Comparison of ENCODE assay signal across 25 cellular contexts in genomic region chr5:56313596-56313995, GRCh38.
DNase-seq lines count a peak whose midpoint lies in the region; ATAC-seq, FAIRE-seq and TF ChIP-seq lines count a peak whose summit lies in the region.
"Had no signal": no experiment of that assay in that cellular context is flagged by ENCODE, and none has a peak within 500 bp of the region (broad histone marks: within the 10 kb centered on the region; RNA-seq: fewer than 3 reads in every experiment).

No MANE protein-coding gene starts in this region.

- ATAC-seq in activated T-cell treated with anti-CD3 and anti-CD28 coated beads, Interleukin-2, amount 50 U/mL, for 72 hours (replicated peaks in 1 of 2) = peak in 1 of 2 donors; percentile 9
- no peak for ATAC-seq in memory B cell (ENCODE audit: low read depth)
- no peak for ATAC-seq in stimulated activated memory B cell treated with anti-CD40 and anti-IgM and Interleukin-4, amounts not matched to agents 10 μg/mL and 1 μg/mL and 100 μg/mL, for 72 hours
- ATAC-seq in Right ventricle myocardium superior (ENCODE audit: poor library complexity) = no peak
- ATAC-seq: Panc1 had no signal

- 0 out of 2 replicates have a peak overlapping the region, but pooled peaks have one; percentile 18 for H2AFZ ChIP-seq in PC-9
- H2AFZ ChIP-seq: GM23248 had no signal

- no peaks in the 10 kb centered on the region for H3F3A ChIP-seq in PC-9 (ENCODE audit: insufficient read depth, low read depth)

- H3K27me3 ChIP-seq in PC-9 (ENCODE audit: insufficient read depth, low read depth) (no peaks in the 10 kb centered on the region), small intestine (ENCODE audit: control insufficient read depth in 2 of 2, insufficient read depth in 2 of 2, low read length in 2 of 2) (no peaks in the 10 kb centered on the region)
- H3K27me3 ChIP-seq: MG63 had no signal

- peak overlapping the region in 1 of 2 donors; percentile 24 for H3K4me3 Mint-ChIP-seq in activated T-cell treated with anti-CD3 and anti-CD28 coated beads, Interleukin-2, amount 50 U/mL, for 72 hours
- no peak overlapping the region for H3K4me3 Mint-ChIP-seq in memory B cell
- no peak overlapping the region for H3K4me3 Mint-ChIP-seq in stimulated activated memory B cell treated with anti-CD40 and anti-IgM and Interleukin-4, amounts not matched to agents 10 μg/mL and 1 μg/mL and 100 μg/mL, for 72 hours
- H3K4me3 Mint-ChIP-seq: HFFc6 had no signal

- H3K4me1 Mint-ChIP-seq in activated T-cell treated with anti-CD3 and anti-CD28 coated beads, Interleukin-2, amount 50 U/mL, for 72 hours (ENCODE audit: low read depth) = peaks cover 69% of the 10 kb centered on the region
- H3K4me1 Mint-ChIP-seq in memory B cell = peaks cover 27% of the 10 kb centered on the region
- H3K4me1 Mint-ChIP-seq in stimulated activated memory B cell treated with anti-CD40 and anti-IgM and Interleukin-4, amounts not matched to agents 10 μg/mL and 1 μg/mL and 100 μg/mL, for 72 hours = peaks cover 38% of the 10 kb centered on the region

- no peaks in the 10 kb centered on the region for H4K20me1 ChIP-seq in PC-9 (ENCODE audit: insufficient read depth)

- H3K4me1 ChIP-seq in PC-9 (replicated peaks; ENCODE audit: insufficient read depth) (no peaks in the 10 kb centered on the region), small intestine (ENCODE audit: control insufficient read depth in 2 of 2, insufficient read depth in 1 of 2, low read depth in 1 of 2, low read length in 1 of 2) (peaks cover 0 to 8% of the 10 kb centered on the region in 2 donors)

- CTCF ChIA-PET in PC-9 (lab: Charles Lee) = no interaction called here

- H3K27ac Mint-ChIP-seq in activated T-cell treated with anti-CD3 and anti-CD28 coated beads, Interleukin-2, amount 50 U/mL, for 72 hours = peak overlapping the region; percentile 2
- peak overlapping the region; percentile 20 for H3K27ac Mint-ChIP-seq in memory B cell
- H3K27ac Mint-ChIP-seq in stimulated activated memory B cell treated with anti-CD40 and anti-IgM and Interleukin-4, amounts not matched to agents 10 μg/mL and 1 μg/mL and 100 μg/mL, for 72 hours = peak overlapping the region; percentile 58
- H3K27ac Mint-ChIP-seq: HFFc6 had no signal

- peaks cover 0 to 2% of the 10 kb centered on the region in 2 donors for H3K36me3 Mint-ChIP-seq in activated T-cell treated with anti-CD3 and anti-CD28 coated beads, Interleukin-2, amount 50 U/mL, for 72 hours (ENCODE audit: insufficient read depth in 2 of 2)
- H3K36me3 Mint-ChIP-seq in memory B cell = no peaks in the 10 kb centered on the region
- H3K36me3 Mint-ChIP-seq in stimulated activated memory B cell treated with anti-CD40 and anti-IgM and Interleukin-4, amounts not matched to agents 10 μg/mL and 1 μg/mL and 100 μg/mL, for 72 hours = no peaks in the 10 kb centered on the region

- DNase-seq in activated T-cell treated with anti-CD3 and anti-CD28 coated beads, Interleukin-2, amount 50 U/mL, for 72 hours = no peak
- DNase-seq in activated T-cell treated with anti-CD3 and anti-CD28 coated beads for 4 hours (no peak), PC-9 (no peak), memory B cell (ENCODE audit: low spot score in 2 of 2) (no peak), activated gamma-delta T cell (lab: John Stamatoyannopoulos, UW) (no peak), Right ventricle myocardium superior (no peak), small intestine (no peak)
- DNase-seq: DMS53; GM23248; H7; HFFc6; KBM-7; MG63; NCI-H1105 treated with DMSO at 0.1 percent for 48 hours; NCI-H2029; NCI-H446 treated with DMSO at 0.1 percent for 48 hours; NCI-H526; NCI-H82; NK-92 treated with Interleukin-12 subunit alpha and Interleukin-12 subunit beta, amount 100 ng/mL, for 24 hours; SIG-M5 had no signal

- H3K27me3 Mint-ChIP-seq in activated T-cell treated with anti-CD3 and anti-CD28 coated beads, Interleukin-2, amount 50 U/mL, for 72 hours (ENCODE audit: low read depth) = no peaks in the 10 kb centered on the region
- no peaks in the 10 kb centered on the region for H3K27me3 Mint-ChIP-seq in memory B cell
- no peaks in the 10 kb centered on the region for H3K27me3 Mint-ChIP-seq in stimulated activated memory B cell treated with anti-CD40 and anti-IgM and Interleukin-4, amounts not matched to agents 10 μg/mL and 1 μg/mL and 100 μg/mL, for 72 hours

- H3K9me2 ChIP-seq in PC-9 (ENCODE audit: insufficient read depth) = no peaks in the 10 kb centered on the region

- no TSS peak for BruUV-seq in PC-9 (replicated peaks; lab: Mats Ljungman, UMichigan)

- H3K9me3 ChIP-seq in PC-9 (ENCODE audit: insufficient read depth, low read depth) (no peaks in the 10 kb centered on the region), small intestine (ENCODE audit: control insufficient read depth, low read depth) (no peaks in the 10 kb centered on the region)
- H3K9me3 ChIP-seq: MG63 had no signal

- no peak overlapping the region for H3K4me2 ChIP-seq in PC-9

- intact Hi-C loops in PC-9 (cut with micrococcal nuclease; ENCODE audit: unreplicated experiment) (no loop called here), Right ventricle myocardium superior (cut with DNase I) (no loop called here)

- H3K27ac ChIP-seq in PC-9 = no peak overlapping the region
- H3K27ac ChIP-seq in small intestine (ENCODE audit: low read depth in 1 of 2, low read length in 1 of 2) = no peak overlapping the region
- H3K27ac ChIP-seq: GM23248, RWPE1, SK-N-MC had no signal

- no peak for TF ChIP-seq CTCF in PC-9 (conservative IDR thresholded peaks at IDR 0.05)

- no peak for FAIRE-seq in small intestine (lab: Jason Lieb, UNC)
- FAIRE-seq: HepG2 had no signal

- no peaks in the 10 kb centered on the region for H3K79me2 ChIP-seq in PC-9 (ENCODE audit: low read depth)

- no peak overlapping the region for H3K4me3 ChIP-seq in PC-9
- H3K4me3 ChIP-seq in small intestine (ENCODE audit: low read depth in 1 of 2, low read length in 2 of 2) = no peak overlapping the region
- H3K4me3 ChIP-seq: GM23248, MG63, SK-N-MC had no signal

- POLR2A ChIA-PET in PC-9 (lab: Charles Lee; ENCODE audit: unreplicated experiment) = no interaction called here

- H3K36me3 ChIP-seq in PC-9 (ENCODE audit: low read depth) (no peaks in the 10 kb centered on the region), small intestine (ENCODE audit: control insufficient read depth in 2 of 2, insufficient read depth in 2 of 2, low read length in 2 of 2) (no peaks in the 10 kb centered on the region)
- H3K36me3 ChIP-seq: MG63 had no signal

- H3K9me3 Mint-ChIP-seq in activated T-cell treated with anti-CD3 and anti-CD28 coated beads, Interleukin-2, amount 50 U/mL, for 72 hours = no peaks in the 10 kb centered on the region
- no peaks in the 10 kb centered on the region for H3K9me3 Mint-ChIP-seq in memory B cell
- H3K9me3 Mint-ChIP-seq in stimulated activated memory B cell treated with anti-CD40 and anti-IgM and Interleukin-4, amounts not matched to agents 10 μg/mL and 1 μg/mL and 100 μg/mL, for 72 hours = no peaks in the 10 kb centered on the region
- H3K9me3 Mint-ChIP-seq: HFFc6 had no signal

Comparison
In these comparisons a context has a peak if more than half of its experiments do, and no peak if none do; other contexts are left out.
1. H3K27ac Mint-ChIP-seq: peak in every context shown above with its lines; median percentile 58 in stimulated activated memory B cell treated with anti-CD40 and anti-IgM and Interleukin-4, amounts not matched to agents 10 μg/mL and 1 μg/mL and 100 μg/mL, for 72 hours; 20 in memory B cell; 2 in activated T-cell treated with anti-CD3 and anti-CD28 coated beads, Interleukin-2, amount 50 U/mL, for 72 hours.